10 cellular contexts compared by ENCODE assay signal in genomic region chr11:18329196-18329870, GRCh38. TPM values are rescaled to one million over a fixed set of nuclear protein-coding genes. Genes with fewer than 3 reads are reported as not detected.
DNase-seq lines count a peak whose midpoint lies in the region; ATAC-seq and TF ChIP-seq lines count a peak whose summit lies in the region.
"Had no signal": no experiment of that assay in that cellular context is flagged by ENCODE, and none has a peak within 500 bp of the region (broad histone marks: within the 10 kb centered on the region; RNA-seq: fewer than 3 reads in every experiment).

No MANE protein-coding gene starts in this region.

- intact Hi-C loops in cardiac septum (cut with DNase I), result no loop called here

- ATAC-seq in GM21825 (IDR thresholded peaks at IDR 0.05; ENCODE audit: unreplicated experiment) (peak; percentile 64), memory B cell (ENCODE audit: low read depth) (no peak)

- POLR2A ChIA-PET in RWPE1 (lab: Yijun Ruan, JAX; ENCODE audit: low non-redundant PET), result no interaction called here

- no peaks in the 10 kb centered on the region for H3K9me3 Mint-ChIP-seq in memory B cell

- H3K4me1 Mint-ChIP-seq in memory B cell, result peaks cover 28% of the 10 kb centered on the region

- peaks cover 21% of the 10 kb centered on the region for H3K36me3 Mint-ChIP-seq in memory B cell

- TF ChIP-seq CTCF in GM13976 (IDR thresholded peaks at IDR 0.05; ENCODE audit: borderline replicate concordance, control extremely low read depth, extremely low read depth, insufficient read depth, missing control alignments), result no peak
- no peak for TF ChIP-seq CTCF in RWPE1 (conservative IDR thresholded peaks at IDR 0.05; ENCODE audit: low read depth)

- CTCF ChIA-PET in RWPE1 (lab: Yijun Ruan, JAX), result interaction anchor here (0.7 kb wide), 1 partner anchor 38 kb away, joined by 3 read pairs; no protein-coding TSS in a partner anchor

- H3K27me3 Mint-ChIP-seq in memory B cell, result no peaks in the 10 kb centered on the region

- in situ Hi-C loops in GM13976 (cut with MboI; ENCODE audit: low sequenced_read_pairs, unreplicated experiment), result no loop called here

- DNase-seq in GM13976 (ENCODE audit: low spot score) (peak; percentile 36), RWPE1 (ENCODE audit: low spot score) (peak; percentile 73), memory B cell (ENCODE audit: low spot score in 2 of 2) (no peak), cardiac septum (ENCODE audit: low spot score) (no peak), occipital lobe (lab: John Stamatoyannopoulos, UW) (no peak), HK-2 (ENCODE audit: unreplicated experiment) (no peak)
- DNase-seq in NK-92 treated with Interleukin-12 subunit alpha and Interleukin-12 subunit beta, amount 100 ng/mL, for 24 hours (lab: John Stamatoyannopoulos, UW), result no peak
- DNase-seq: Karpas-422, mesendoderm had no signal

- peak overlapping the region; percentile 68 for H3K27ac Mint-ChIP-seq in memory B cell

- H3K27ac ChIP-seq in RWPE1, result no peak overlapping the region

- H3K4me3 Mint-ChIP-seq in memory B cell, result peak overlapping the region; percentile 2

RNA-seq across cellular contexts. Expression of gene GTF2H1, which starts 7.0 kb away (rescaled TPM):
- total RNA-seq in cardiac septum, result 23.6 TPM
- 84.2 TPM for total RNA-seq in occipital lobe

RNA-seq across cellular contexts. Expression of gene HPS5, which starts 7.4 kb away (rescaled TPM):
- 11.2 TPM for total RNA-seq in cardiac septum
- 126 TPM for total RNA-seq in occipital lobe

Comparison
In these comparisons a context has a peak if more than half of its experiments do, and no peak if none do; other contexts are left out.
1. DNase-seq: peak in GM13976 (single experiment) and RWPE1 (single experiment); none in memory B cell (0 of 2), NK-92 treated with Interleukin-12 subunit alpha and Interleukin-12 subunit beta, amount 100 ng/mL, for 24 hours (single experiment), cardiac septum (single experiment), occipital lobe (single experiment) and HK-2 (single experiment).
2. RNA of gene HPS5, which starts 7.4 kb away (total RNA-seq): 126 TPM in occipital lobe (single experiment); 11.2 TPM in cardiac septum (single experiment); every median in the first group is over 10 times any median in the second.